Comparison of ENCODE assay signal across 11 cellular contexts in genomic region chr3:179967622-179968021, GRCh38.
DNase-seq lines count a peak whose midpoint lies in the region; ATAC-seq and TF ChIP-seq lines count a peak whose summit lies in the region.
"Had no signal": no experiment of that assay in that cellular context is flagged by ENCODE, and none has a peak within 500 bp of the region (broad histone marks: within the 10 kb centered on the region; RNA-seq: fewer than 3 reads in every experiment).

No MANE protein-coding gene starts in this region.

- H3K9me3 ChIP-seq in IMR-90 (ENCODE audit: control insufficient read depth, insufficient read depth, low read length) (no peaks in the 10 kb centered on the region), smooth muscle cell (replicated peaks; ENCODE audit: low read depth) (no peaks in the 10 kb centered on the region)

- intact Hi-C loops in natural killer cell (cut with micrococcal nuclease), result no loop called here
- intact Hi-C loops in IMR-90 (cut with micrococcal nuclease), result no loop called here

- no peaks in the 10 kb centered on the region for H3K36me3 Mint-ChIP-seq in natural killer cell treated with Interleukin-12 subunit alpha and Interleukin-12 subunit beta and Interleukin-15 and Interleukin-18, amount 100 ng/mL, for 72 hours
- H3K36me3 Mint-ChIP-seq in natural killer cell, result no peaks in the 10 kb centered on the region
- H3K36me3 Mint-ChIP-seq in activated naive CD8-positive, alpha-beta T cell treated with anti-CD3 and anti-CD28 coated beads for 36 hours, result no peaks in the 10 kb centered on the region

- H4K5ac ChIP-seq in IMR-90 (ENCODE audit: low read depth, low read length), result no peak overlapping the region

- no peak overlapping the region for H3K4me3 ChIP-seq in IMR-90 (ENCODE audit: insufficient read depth, low read depth, low read length)
- H3K4me3 ChIP-seq in smooth muscle cell, result no peak overlapping the region

- H3F3A ChIP-seq in smooth muscle cell (ENCODE audit: low read depth), result no peaks in the 10 kb centered on the region

- BruUV-seq in IMR-90 (replicated peaks; lab: Mats Ljungman, UMichigan), result no TSS peak

- H2AFZ ChIP-seq in IMR-90 (replicated peaks; ENCODE audit: low read length, poor library complexity), result no peak overlapping the region
- no peak overlapping the region for H2AFZ ChIP-seq in smooth muscle cell (ENCODE audit: low read depth)

- H3K14ac ChIP-seq in IMR-90 (replicated peaks; ENCODE audit: low read depth, low read length), result no peak overlapping the region

- TF ChIP-seq RAD21 in IMR-90 (IDR thresholded peaks at IDR 0.05; ENCODE audit: low read length), result no peak

- no peaks in the 10 kb centered on the region for H4K20me1 ChIP-seq in IMR-90 (ENCODE audit: insufficient read depth, low read length)
- no peaks in the 10 kb centered on the region for H4K20me1 ChIP-seq in smooth muscle cell (ENCODE audit: low read depth)

- H2BK5ac ChIP-seq in IMR-90 (ENCODE audit: low read depth, low read length, poor library complexity, severe bottlenecking), result no peak overlapping the region

- no peak overlapping the region for H2AK5ac ChIP-seq in IMR-90 (ENCODE audit: low read depth, low read length)

- no peak for TF ChIP-seq POLR2A in IMR-90 (IDR thresholded peaks at IDR 0.05; ENCODE audit: low read depth, low read length)

- no peak overlapping the region for H4K8ac ChIP-seq in IMR-90 (ENCODE audit: low read depth in 2 of 2, low read length in 2 of 2)

- no peaks in the 10 kb centered on the region for H3K79me2 ChIP-seq in smooth muscle cell (ENCODE audit: low read depth)

- H2AK9ac ChIP-seq in IMR-90 (replicated peaks; ENCODE audit: low read depth, low read length, poor library complexity), result no peak overlapping the region

- H3K9ac ChIP-seq in IMR-90 (ENCODE audit: low read depth, low read length), result no peak overlapping the region
- no peak overlapping the region for H3K9ac ChIP-seq in smooth muscle cell (ENCODE audit: low read depth)

- H3K4me1 ChIP-seq in IMR-90 (ENCODE audit: control insufficient read depth, insufficient read depth, low read length) (no peaks in the 10 kb centered on the region), smooth muscle cell (ENCODE audit: low read depth) (no peaks in the 10 kb centered on the region)

- H3K9me3 Mint-ChIP-seq in natural killer cell treated with Interleukin-12 subunit alpha and Interleukin-12 subunit beta and Interleukin-15 and Interleukin-18, amount 100 ng/mL, for 72 hours, result no peaks in the 10 kb centered on the region
- H3K9me3 Mint-ChIP-seq in natural killer cell, result peaks cover 0 to 2% of the 10 kb centered on the region in 2 donors
- H3K9me3 Mint-ChIP-seq in activated naive CD8-positive, alpha-beta T cell treated with anti-CD3 and anti-CD28 coated beads for 36 hours, result no peaks in the 10 kb centered on the region

- H3K9me1 ChIP-seq in IMR-90 (ENCODE audit: insufficient read depth, low read length), result no peaks in the 10 kb centered on the region

- peak in 1 of 2 donors; percentile 71 for ATAC-seq in natural killer cell treated with Interleukin-12 subunit alpha and Interleukin-12 subunit beta and Interleukin-15 and Interleukin-18, amount 100 ng/mL, for 72 hours
- ATAC-seq in natural killer cell (no peak), HG02759 (IDR thresholded peaks at IDR 0.05; ENCODE audit: unreplicated experiment) (peak; percentile 81), IMR-90 (ENCODE audit: low read depth) (no peak)

- WGBS in IMR-90 (ENCODE audit: extremely low coverage in 2 of 2, insufficient read length in 1 of 2), 2 experiments, result no CpG with 5 or more reads among the region's 4 CpGs
- 39% methylated on average over 4 of the region's 4 CpGs for WGBS in smooth muscle cell (ENCODE audit: low lambda C conversion rate)

- in situ Hi-C loops in IMR-90 (cut with MboI; ENCODE audit: low sequenced_read_pairs), result no loop called here

- H3K56ac ChIP-seq in IMR-90 (ENCODE audit: extremely low read depth, insufficient read depth, low read length), result no peak overlapping the region

- no peak overlapping the region for H2BK120ac ChIP-seq in IMR-90 (ENCODE audit: low read depth, low read length)

- POLR2A ChIA-PET in IMR-90 (lab: Charles Lee; ENCODE audit: unreplicated experiment), result interaction anchor here (0.6 kb wide), 1 partner anchor 14 kb away, joined by 3 read pairs; no protein-coding TSS in a partner anchor

- no peak overlapping the region for H2BK20ac ChIP-seq in IMR-90 (ENCODE audit: low read depth, low read length)

- TF ChIP-seq CTCF in natural killer cell (IDR thresholded peaks at IDR 0.05) (no peak), IMR-90 (conservative IDR thresholded peaks at IDR 0.05; ENCODE audit: low read depth, low read length) (no peak), smooth muscle cell (IDR thresholded peaks at IDR 0.05; ENCODE audit: borderline replicate concordance, insufficient read depth, poor library complexity, severe bottlenecking) (no peak)

- H3K27ac Mint-ChIP-seq in natural killer cell treated with Interleukin-12 subunit alpha and Interleukin-12 subunit beta and Interleukin-15 and Interleukin-18, amount 100 ng/mL, for 72 hours, result peak overlapping the region in 1 of 2 donors; percentile 24
- H3K27ac Mint-ChIP-seq in natural killer cell, result no peak overlapping the region
- H3K27ac Mint-ChIP-seq in activated naive CD8-positive, alpha-beta T cell treated with anti-CD3 and anti-CD28 coated beads for 36 hours, result no peak overlapping the region

- no peak overlapping the region for H3K4me2 ChIP-seq in IMR-90 (ENCODE audit: low read depth, low read length)
- H3K4me2 ChIP-seq in smooth muscle cell, result peak overlapping the region; percentile 2

- no peaks in the 10 kb centered on the region for H3K79me1 ChIP-seq in IMR-90 (ENCODE audit: low read depth in 1 of 2, low read length in 2 of 2)

- no peak for DNase-seq in natural killer cell treated with Interleukin-12 subunit alpha and Interleukin-12 subunit beta and Interleukin-15 and Interleukin-18, amount 100 ng/mL, for 72 hours (ENCODE audit: low spot score)
- no peak for DNase-seq in natural killer cell
- peak; percentile 0 for DNase-seq in IMR-90
- DNase-seq in smooth muscle cell (lab: John Stamatoyannopoulos, UW; ENCODE audit: unreplicated experiment), result no peak
- no peak for DNase-seq in ecto neural progenitor cell (ENCODE audit: low spot score)
- no peak for DNase-seq in activated naive CD8-positive, alpha-beta T cell treated with anti-CD3 and anti-CD28 coated beads for 36 hours
- DNase-seq in activated T-cell treated with anti-CD3 and anti-CD28 coated beads, Interleukin-2, amount 50 U/mL, for 1 hour, result no peak
- DNase-seq: NCI-H345, occipital lobe, T-helper 9 cell had no signal

- H3K27me3 ChIP-seq in IMR-90 (ENCODE audit: control insufficient read depth, insufficient read depth, low read length) (no peaks in the 10 kb centered on the region), smooth muscle cell (ENCODE audit: low read depth) (no peaks in the 10 kb centered on the region)

- H3K4me1 Mint-ChIP-seq in natural killer cell treated with Interleukin-12 subunit alpha and Interleukin-12 subunit beta and Interleukin-15 and Interleukin-18, amount 100 ng/mL, for 72 hours (ENCODE audit: low read depth in 2 of 2), result peaks cover 0 to 12% of the 10 kb centered on the region in 2 donors
- H3K4me1 Mint-ChIP-seq in natural killer cell, result no peaks in the 10 kb centered on the region
- H3K4me1 Mint-ChIP-seq in activated naive CD8-positive, alpha-beta T cell treated with anti-CD3 and anti-CD28 coated beads for 36 hours, result no peaks in the 10 kb centered on the region

- H3K18ac ChIP-seq in IMR-90 (ENCODE audit: low read depth, low read length), result no peak overlapping the region

- H3K4ac ChIP-seq in IMR-90 (ENCODE audit: low read depth, low read length), result no peak overlapping the region

- no peak overlapping the region for H4K91ac ChIP-seq in IMR-90 (ENCODE audit: insufficient read depth, low read depth, low read length)

- CTCF ChIA-PET in IMR-90 (lab: Yijun Ruan, JAX), result interaction anchor here (1.0 kb wide), 1 partner anchor 36 kb away, joined by 3 read pairs; no protein-coding TSS in a partner anchor

- H3K27me3 Mint-ChIP-seq in natural killer cell treated with Interleukin-12 subunit alpha and Interleukin-12 subunit beta and Interleukin-15 and Interleukin-18, amount 100 ng/mL, for 72 hours, result peaks cover 0 to 3% of the 10 kb centered on the region in 2 donors
- H3K27me3 Mint-ChIP-seq in natural killer cell (ENCODE audit: low read depth in 2 of 2), result peaks cover 0 to 6% of the 10 kb centered on the region in 2 donors
- H3K27me3 Mint-ChIP-seq in activated naive CD8-positive, alpha-beta T cell treated with anti-CD3 and anti-CD28 coated beads for 36 hours, result peaks cover 21% of the 10 kb centered on the region

- dilution Hi-C loops in IMR-90 (cut with HindIII; ENCODE audit: low sequenced_read_pairs, unreplicated experiment), result no loop called here

- H3K4me3 Mint-ChIP-seq in natural killer cell treated with Interleukin-12 subunit alpha and Interleukin-12 subunit beta and Interleukin-15 and Interleukin-18, amount 100 ng/mL, for 72 hours, result peak overlapping the region; percentile 3
- H3K4me3 Mint-ChIP-seq in natural killer cell, result no peak overlapping the region
- H3K4me3 Mint-ChIP-seq in activated naive CD8-positive, alpha-beta T cell treated with anti-CD3 and anti-CD28 coated beads for 36 hours, result no peak overlapping the region

- H3K36me3 ChIP-seq in IMR-90 (ENCODE audit: control insufficient read depth, insufficient read depth, low read length), result no peaks in the 10 kb centered on the region
- H3K36me3 ChIP-seq in smooth muscle cell (ENCODE audit: low read depth), result no peaks in the 10 kb centered on the region

- no peak overlapping the region for H2BK15ac ChIP-seq in IMR-90 (ENCODE audit: low read depth, low read length)

- no peak overlapping the region for H3K23ac ChIP-seq in IMR-90 (ENCODE audit: low read depth, low read length)

- no peak overlapping the region for H3K27ac ChIP-seq in IMR-90 (ENCODE audit: insufficient read depth, low read length)
- H3K27ac ChIP-seq in smooth muscle cell (ENCODE audit: low read depth), result no peak overlapping the region

TF ChIP-seq in IMR-90, 13 proteins besides CTCF, POLR2A, EP300 and RAD21 (continues in another document):
- TF ChIP-seq MAFK (IDR thresholded peaks at IDR 0.05; ENCODE audit: low read depth, low read length) (no peak), FOS (IDR thresholded peaks at IDR 0.05; ENCODE audit: low read depth, low read length) (no peak), SMC3 (IDR thresholded peaks at IDR 0.05; ENCODE audit: low read depth, low read length) (no peak), RCOR1 (IDR thresholded peaks at IDR 0.05; ENCODE audit: insufficient replicate concordance, low read length) (no peak), MXI1 (IDR thresholded peaks at IDR 0.05; ENCODE audit: borderline replicate concordance, low read depth, low read length) (no peak), CHD1 (IDR thresholded peaks at IDR 0.05; ENCODE audit: low read depth, low read length) (no peak), USF2 (IDR thresholded peaks at IDR 0.05; ENCODE audit: low read depth, low read length) (no peak)
